In genomic region chr3:170865209-170866094, GRCh38 we compare ENCODE assay signal across 1 cellular context.
TF ChIP-seq lines count a peak whose summit lies in the region.

No MANE protein-coding gene starts in this region.

TF ChIP-seq in K562, 482 proteins besides CTCF, POLR2A, EP300 and RAD21 (continued from another document and continues in another):
- TF ChIP-seq ZNF512 (tag; IDR thresholded peaks at IDR 0.05), result no peak
- no peak for TF ChIP-seq OTX1 (CRISPR knock-in tag; IDR thresholded peaks at IDR 0.05)
- TF ChIP-seq SUPT5H (IDR thresholded peaks at IDR 0.05), result peak; percentile 81; the same call in 1 of the 2 replicates
- TF ChIP-seq ZNF551 (CRISPR knock-in tag; IDR thresholded peaks at IDR 0.05), result 0 out of 2 replicates have a peak, but pooled peaks have one; percentile 33
- TF ChIP-seq NCOA4 (IDR thresholded peaks at IDR 0.05; ENCODE audit: partially characterized antibody), result no peak
- TF ChIP-seq ARID3A (IDR thresholded peaks at IDR 0.05; ENCODE audit: borderline replicate concordance, low read depth, low read length), result no peak
- TF ChIP-seq NONO (IDR thresholded peaks at IDR 0.05; ENCODE audit: low read depth in 2 of 2, low read length in 1 of 2), result no peak
- TF ChIP-seq CUX1 (CRISPR knock-in tag; IDR thresholded peaks at IDR 0.05), result no peak
- no peak for TF ChIP-seq ZNF280B (CRISPR knock-in tag; IDR thresholded peaks at IDR 0.05)
- TF ChIP-seq MAFG (tag; conservative IDR thresholded peaks at IDR 0.05), result no peak
- TF ChIP-seq TEAD1 (CRISPR knock-in tag; IDR thresholded peaks at IDR 0.05), result 0 out of 4 replicates have a peak, but pooled peaks of 1 of the 2 experiments have one; percentile 4
- TF ChIP-seq CXXC5 (CRISPR knock-in tag; IDR thresholded peaks at IDR 0.05), result no peak
- no peak for TF ChIP-seq NR0B1 (IDR thresholded peaks at IDR 0.05; ENCODE audit: partially characterized antibody)
- peak; percentile 55; the same call in 1 of the 2 replicates for TF ChIP-seq POLR2AphosphoS5 (IDR thresholded peaks at IDR 0.05; ENCODE audit: control insufficient read depth, insufficient read depth, low read depth, low read length)
- TF ChIP-seq GATA2 (CRISPR knock-in tag; IDR thresholded peaks at IDR 0.05), result no peak
- TF ChIP-seq DLX4 (CRISPR knock-in tag; IDR thresholded peaks at IDR 0.05), result peak; percentile 33; the same call in 1 of the 2 replicates
- TF ChIP-seq BDP1 (IDR thresholded peaks at IDR 0.05; ENCODE audit: insufficient read depth, insufficient read length), result no peak
- TF ChIP-seq CEBPZ (IDR thresholded peaks at IDR 0.05; ENCODE audit: borderline replicate concordance, low read depth, low read length), result no peak
- no peak for TF ChIP-seq SMC3 (conservative IDR thresholded peaks at IDR 0.05; ENCODE audit: insufficient read depth, low read depth, low read length)
- no peak for TF ChIP-seq ZNF197 (CRISPR knock-in tag; IDR thresholded peaks at IDR 0.05; ENCODE audit: low read depth)
- no peak for TF ChIP-seq SPI1 (IDR thresholded peaks at IDR 0.05; ENCODE audit: borderline replicate concordance, low read depth, low read length)
- no peak for TF ChIP-seq CAMTA2 (CRISPR knock-in tag; conservative IDR thresholded peaks at IDR 0.05)
- peak; percentile 45; the same call in 1 of the 2 replicates for TF ChIP-seq KHSRP (IDR thresholded peaks at IDR 0.05)
- TF ChIP-seq ATF2 (CRISPR knock-in tag; IDR thresholded peaks at IDR 0.05), result no peak
- TF ChIP-seq GABPB1 (CRISPR knock-in tag; IDR thresholded peaks at IDR 0.05), result peak; percentile 17; the same call in 1 of the 2 replicates
- no peak for TF ChIP-seq STAT5B (CRISPR knock-in tag; IDR thresholded peaks at IDR 0.05)
- TF ChIP-seq SRF (CRISPR knock-in tag; IDR thresholded peaks at IDR 0.05), result no peak
- TF ChIP-seq ATF3 (IDR thresholded peaks at IDR 0.05), result no peak
- 0 out of 2 replicates have a peak, but pooled peaks have one; percentile 55 for TF ChIP-seq ATF3 (CRISPR knock-in tag; conservative IDR thresholded peaks at IDR 0.05)
- TF ChIP-seq LARP7 (IDR thresholded peaks at IDR 0.05), result no peak
- no peak for TF ChIP-seq NKRF (IDR thresholded peaks at IDR 0.05; ENCODE audit: borderline replicate concordance)
- TF ChIP-seq DIDO1 (tag; IDR thresholded peaks at IDR 0.05; ENCODE audit: low read depth), result no peak
- TF ChIP-seq ZBTB33 (CRISPR knock-in tag; IDR thresholded peaks at IDR 0.05), result no peak
- peak; percentile 70 for TF ChIP-seq POLR2B (IDR thresholded peaks at IDR 0.05; ENCODE audit: low read depth, partially characterized antibody)
